8 cellular contexts compared by ENCODE assay signal in the genomic region with DNA sequence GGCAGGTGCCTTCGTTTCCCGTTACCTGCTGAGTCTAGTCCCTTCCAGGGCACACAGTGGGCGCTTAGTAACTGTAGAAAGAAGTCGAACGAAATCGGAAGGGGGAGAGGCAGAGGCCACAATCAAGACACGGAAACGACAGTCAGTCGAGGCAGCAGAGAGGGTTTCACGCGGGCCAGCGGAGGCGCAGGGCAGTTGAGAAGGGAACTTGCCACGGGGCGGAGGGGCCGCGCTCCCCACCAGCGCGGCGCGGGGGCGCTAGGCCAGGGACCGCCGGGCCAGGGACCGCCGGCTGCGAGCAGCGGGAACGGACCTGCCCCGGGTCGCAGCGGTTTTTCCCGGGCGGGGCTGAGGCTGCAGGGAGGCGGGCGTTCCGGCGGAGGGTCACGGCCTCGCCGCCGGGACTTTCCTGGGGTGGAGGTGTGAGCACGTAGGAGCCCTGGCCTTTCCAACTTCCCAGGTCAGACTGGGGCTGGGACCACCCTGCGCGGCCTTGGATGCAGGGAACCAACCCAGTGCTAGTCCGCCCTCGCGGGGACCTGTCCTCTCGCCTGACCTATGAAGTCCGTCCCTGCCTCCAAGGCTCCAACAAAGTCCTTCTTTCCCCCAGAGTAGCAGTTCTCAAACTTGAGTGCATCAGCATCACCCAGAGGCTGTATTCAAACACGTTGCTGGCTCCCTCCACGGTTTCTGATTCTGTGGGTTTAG.
DNase-seq lines count a peak whose midpoint lies in the region; ATAC-seq and TF ChIP-seq lines count a peak whose summit lies in the region.

No MANE protein-coding gene starts in this region.

- peak overlapping the region; percentile 15 for H3K4me3 ChIP-seq in epithelial cell of esophagus (ENCODE audit: low read length)

- no peak for TF ChIP-seq CTCF in epithelial cell of esophagus (IDR thresholded peaks at IDR 0.05; ENCODE audit: insufficient read depth, low read depth, low read length, missing control alignments)

- ATAC-seq in GM19438 (IDR thresholded peaks at IDR 0.05; ENCODE audit: low read depth, unreplicated experiment) (peak; percentile 52), HG03565 (IDR thresholded peaks at IDR 0.05; ENCODE audit: unreplicated experiment) (peak; percentile 37), HG03457 (IDR thresholded peaks at IDR 0.05; ENCODE audit: unreplicated experiment) (no peak)

- peak; percentile 72 for DNase-seq in AG20443 (ENCODE audit: low spot score)
- DNase-seq in activated CD8-positive, alpha-beta memory T cell treated with anti-CD3 and anti-CD28 coated beads for 24 hours, result peak; percentile 85
- no peak for DNase-seq in epithelial cell of esophagus (ENCODE audit: low read depth)
- DNase-seq in mucosa of gallbladder (ENCODE audit: low spot score), result peak; percentile 30
- peak; percentile 20 for DNase-seq in stimulated activated naive CD4-positive, alpha-beta T cell treated with Interleukin-2 at 50 U/mL for 16 hours (lab: John Stamatoyannopoulos, UW)
